Comparison of ENCODE assay signal across 16 cellular contexts in the genomic region with DNA sequence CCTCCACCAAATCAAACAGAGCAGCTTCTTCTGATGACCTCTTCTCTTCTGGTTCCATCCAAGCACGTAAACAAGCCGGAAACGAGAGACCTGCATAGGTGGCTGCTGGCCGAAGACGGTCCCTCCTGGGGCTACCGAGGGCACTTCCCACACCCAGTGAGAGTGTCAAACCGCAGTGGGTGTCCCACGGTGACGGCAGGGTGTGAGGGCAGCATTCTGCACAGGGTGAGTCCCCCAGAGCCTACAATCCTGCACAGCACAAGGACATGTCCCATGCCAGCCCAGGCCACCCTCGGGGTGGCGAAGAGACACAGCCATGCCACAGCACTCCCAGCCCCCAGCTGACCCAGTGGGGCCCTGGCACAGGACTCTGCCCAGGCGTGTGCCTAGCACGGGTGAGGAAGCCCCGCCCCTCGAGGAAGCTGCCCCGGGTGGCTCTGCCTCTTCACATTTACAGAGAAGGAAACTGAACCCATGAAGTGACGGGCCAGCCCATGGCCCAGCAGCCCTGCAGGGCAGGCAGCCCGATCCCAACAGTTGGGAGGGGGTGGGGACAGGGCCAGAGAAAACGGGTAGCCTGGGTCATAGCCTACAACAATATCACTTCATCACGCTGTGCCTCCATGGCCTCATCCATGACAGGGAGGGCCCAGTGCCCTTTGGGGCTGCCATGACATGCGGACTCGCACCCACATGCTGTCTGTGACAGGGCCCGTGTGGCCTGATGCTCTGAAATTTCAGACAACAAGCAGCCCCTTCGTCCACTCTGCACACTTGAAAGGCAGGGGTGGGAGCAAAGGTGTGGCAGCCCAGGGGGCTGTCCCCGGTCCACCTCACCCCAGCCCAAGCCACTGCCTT. TPM values are rescaled to one million over a fixed set of nuclear protein-coding genes. Genes with fewer than 3 reads are reported as not detected.
DNase-seq lines count a peak whose midpoint lies in the region; ATAC-seq and TF ChIP-seq lines count a peak whose summit lies in the region.
"Had no signal": no experiment of that assay in that cellular context is flagged by ENCODE, and none has a peak within 500 bp of the region (broad histone marks: within the 10 kb centered on the region; RNA-seq: fewer than 3 reads in every experiment).

No MANE protein-coding gene starts in this region.

- H3K27me3 ChIP-seq in iPS-15b (ENCODE audit: control insufficient read depth, insufficient read depth, low read length) (no peaks in the 10 kb centered on the region), smooth muscle cell (ENCODE audit: low read depth) (no peaks in the 10 kb centered on the region)
- H3K27me3 ChIP-seq: tibial nerve had no signal

- WGBS in smooth muscle cell (ENCODE audit: low lambda C conversion rate), result 97% methylated on average over 25 of the region's 25 CpGs

- CTCF ChIA-PET in activated CD8-positive, alpha-beta T cell treated with anti-CD3 and anti-CD28 coated beads, Interleukin-2, amount 10 ng/mL, durations not matched to agents 7 days and 5 days (lab: Charles Lee), result interaction anchor here (0.8 to 3.3 kb wide), 4 partner anchors 15 to 94 kb away, joined by 4 to 28 read pairs (median 5); no protein-coding TSS in a partner anchor

- no peaks in the 10 kb centered on the region for H3K27me3 Mint-ChIP-seq in activated T-cell treated with anti-CD3 and anti-CD28 coated beads, Interleukin-2, amount 50 U/mL, for 24 hours
- no peaks in the 10 kb centered on the region for H3K27me3 Mint-ChIP-seq in activated CD8-positive, alpha-beta T cell treated with anti-CD3 and anti-CD28 coated beads, Interleukin-2, amount 10 ng/mL, durations not matched to agents 7 days and 5 days (ENCODE audit: low read depth)

- H3K27ac Mint-ChIP-seq in activated T-cell treated with anti-CD3 and anti-CD28 coated beads, Interleukin-2, amount 50 U/mL, for 24 hours, result peak overlapping the region; percentile 99
- H3K27ac Mint-ChIP-seq in activated CD8-positive, alpha-beta T cell treated with anti-CD3 and anti-CD28 coated beads, Interleukin-2, amount 10 ng/mL, durations not matched to agents 7 days and 5 days, result peak overlapping the region; percentile 96
- H3K27ac Mint-ChIP-seq in stimulated activated effector memory CD8-positive, alpha-beta T cell treated with anti-CD3 and anti-CD28 coated beads, Interleukin-12 subunit alpha, Interleukin-12 subunit beta, amount 100 ng/mL, for 72 hours, result peak overlapping the region; percentile 91

- H3K9me3 Mint-ChIP-seq in activated T-cell treated with anti-CD3 and anti-CD28 coated beads, Interleukin-2, amount 50 U/mL, for 24 hours, result no peaks in the 10 kb centered on the region
- no peaks in the 10 kb centered on the region for H3K9me3 Mint-ChIP-seq in activated CD8-positive, alpha-beta T cell treated with anti-CD3 and anti-CD28 coated beads, Interleukin-2, amount 10 ng/mL, durations not matched to agents 7 days and 5 days (ENCODE audit: insufficient read depth)
- H3K9me3 Mint-ChIP-seq in stimulated activated effector memory CD8-positive, alpha-beta T cell treated with anti-CD3 and anti-CD28 coated beads, Interleukin-12 subunit alpha, Interleukin-12 subunit beta, amount 100 ng/mL, for 72 hours, result no peaks in the 10 kb centered on the region
- H3K9me3 Mint-ChIP-seq: endodermal cell had no signal

- H3K79me2 ChIP-seq in smooth muscle cell (ENCODE audit: low read depth), result no peaks in the 10 kb centered on the region

- H3K9ac ChIP-seq in iPS-15b (ENCODE audit: low read depth, low read length) (peak overlapping the region; percentile 47), smooth muscle cell (ENCODE audit: low read depth) (no peak overlapping the region)

- H4K20me1 ChIP-seq in smooth muscle cell (ENCODE audit: low read depth), result no peaks in the 10 kb centered on the region

- H3K4me1 Mint-ChIP-seq in activated T-cell treated with anti-CD3 and anti-CD28 coated beads, Interleukin-2, amount 50 U/mL, for 24 hours (ENCODE audit: low read depth), result peaks cover 96% of the 10 kb centered on the region
- H3K4me1 Mint-ChIP-seq in activated CD8-positive, alpha-beta T cell treated with anti-CD3 and anti-CD28 coated beads, Interleukin-2, amount 10 ng/mL, durations not matched to agents 7 days and 5 days (ENCODE audit: low read depth), result peaks cover 97% of the 10 kb centered on the region
- H3K4me1 Mint-ChIP-seq in stimulated activated effector memory CD8-positive, alpha-beta T cell treated with anti-CD3 and anti-CD28 coated beads, Interleukin-12 subunit alpha, Interleukin-12 subunit beta, amount 100 ng/mL, for 72 hours, result peaks cover 91% of the 10 kb centered on the region

- TF ChIP-seq CTCF in smooth muscle cell (IDR thresholded peaks at IDR 0.05; ENCODE audit: borderline replicate concordance, insufficient read depth, poor library complexity, severe bottlenecking), result no peak

- POLR2A ChIA-PET in activated CD8-positive, alpha-beta T cell treated with anti-CD3 and anti-CD28 coated beads, Interleukin-2, amount 10 ng/mL, durations not matched to agents 7 days and 5 days (lab: Charles Lee), result interaction anchor here (1.0 to 1.2 kb wide), 2 partner anchors 29 to 35 kb away, joined by 3 read pairs; no protein-coding TSS in a partner anchor

- H3K9me3 ChIP-seq in iPS-15b (ENCODE audit: control insufficient read depth, insufficient read depth, low read length) (no peaks in the 10 kb centered on the region), smooth muscle cell (replicated peaks; ENCODE audit: low read depth) (no peaks in the 10 kb centered on the region)
- H3K9me3 ChIP-seq: tibial nerve had no signal

- H3K27ac ChIP-seq in smooth muscle cell (ENCODE audit: low read depth), result no peak overlapping the region

- H3K4me3 Mint-ChIP-seq in activated T-cell treated with anti-CD3 and anti-CD28 coated beads, Interleukin-2, amount 50 U/mL, for 24 hours, result peak overlapping the region; percentile 66
- peak overlapping the region; percentile 68 for H3K4me3 Mint-ChIP-seq in activated CD8-positive, alpha-beta T cell treated with anti-CD3 and anti-CD28 coated beads, Interleukin-2, amount 10 ng/mL, durations not matched to agents 7 days and 5 days
- peak overlapping the region; percentile 57 for H3K4me3 Mint-ChIP-seq in stimulated activated effector memory CD8-positive, alpha-beta T cell treated with anti-CD3 and anti-CD28 coated beads, Interleukin-12 subunit alpha, Interleukin-12 subunit beta, amount 100 ng/mL, for 72 hours
- H3K4me3 Mint-ChIP-seq: endodermal cell had no signal

- H2AFZ ChIP-seq in smooth muscle cell (ENCODE audit: low read depth), result no peak overlapping the region

- H3K4me1 ChIP-seq in iPS-15b (ENCODE audit: control insufficient read depth, insufficient read depth, low read length), result peaks cover 5% of the 10 kb centered on the region
- no peaks in the 10 kb centered on the region for H3K4me1 ChIP-seq in smooth muscle cell (ENCODE audit: low read depth)

- peaks cover 99% of the 10 kb centered on the region for H3K36me3 Mint-ChIP-seq in activated T-cell treated with anti-CD3 and anti-CD28 coated beads, Interleukin-2, amount 50 U/mL, for 24 hours (ENCODE audit: low read depth)
- peaks cover 86% of the 10 kb centered on the region for H3K36me3 Mint-ChIP-seq in activated CD8-positive, alpha-beta T cell treated with anti-CD3 and anti-CD28 coated beads, Interleukin-2, amount 10 ng/mL, durations not matched to agents 7 days and 5 days (ENCODE audit: low read depth)
- peaks cover 92% of the 10 kb centered on the region for H3K36me3 Mint-ChIP-seq in stimulated activated effector memory CD8-positive, alpha-beta T cell treated with anti-CD3 and anti-CD28 coated beads, Interleukin-12 subunit alpha, Interleukin-12 subunit beta, amount 100 ng/mL, for 72 hours

- H3K4me3 ChIP-seq in iPS-15b (ENCODE audit: low read depth, low read length), result no peak overlapping the region
- no peak overlapping the region for H3K4me3 ChIP-seq in smooth muscle cell
- H3K4me3 ChIP-seq: tibial nerve had no signal

- H3K36me3 ChIP-seq in iPS-15b (ENCODE audit: control insufficient read depth, insufficient read depth, low read length) (peaks cover 19% of the 10 kb centered on the region), smooth muscle cell (ENCODE audit: low read depth) (no peaks in the 10 kb centered on the region)

- H3F3A ChIP-seq in smooth muscle cell (ENCODE audit: low read depth), result no peaks in the 10 kb centered on the region

- no peak for DNase-seq in activated T-cell treated with anti-CD3 and anti-CD28 coated beads, Interleukin-2, amount 50 U/mL, for 24 hours
- DNase-seq in activated T-cell treated with anti-CD3 and anti-CD28 coated beads for 4 hours (no peak), NCI-H2171 treated with DMSO at 0.1 percent for 48 hours (lab: John Stamatoyannopoulos, UW) (no peak), smooth muscle cell (lab: John Stamatoyannopoulos, UW; ENCODE audit: unreplicated experiment) (no peak)
- no peak for DNase-seq in activated CD8-positive, alpha-beta T cell treated with anti-CD3 and anti-CD28 coated beads, Interleukin-2, amount 10 ng/mL, durations not matched to agents 7 days and 5 days
- no peak for DNase-seq in stimulated activated effector memory CD8-positive, alpha-beta T cell treated with anti-CD3 and anti-CD28 coated beads, Interleukin-12 subunit alpha, Interleukin-12 subunit beta, amount 100 ng/mL, for 72 hours (ENCODE audit: low spot score in 2 of 2)
- DNase-seq: activated CD4-positive, alpha-beta T cell treated with anti-CD3 and anti-CD28 coated beads for 1 hour; endodermal cell; GF-D8; NCI-H2029 treated with DMSO at 0.1 percent for 48 hours; NCI-H69; retina; stimulated activated CD4-positive, alpha-beta T cell treated with anti-CD3 and anti-CD28 coated beads, Interleukin-2, amount 100 ng/mL, for 24 hours had no signal

- H3K4me2 ChIP-seq in smooth muscle cell, result no peak overlapping the region

- no peak for ATAC-seq in activated CD8-positive, alpha-beta T cell treated with anti-CD3 and anti-CD28 coated beads, Interleukin-2, amount 10 ng/mL, durations not matched to agents 7 days and 5 days
- ATAC-seq in stimulated activated effector memory CD8-positive, alpha-beta T cell treated with anti-CD3 and anti-CD28 coated beads, Interleukin-12 subunit alpha, Interleukin-12 subunit beta, amount 100 ng/mL, for 72 hours, result no peak
- ATAC-seq in GM21786 (IDR thresholded peaks at IDR 0.05; ENCODE audit: unreplicated experiment), result no peak

RNA-seq across cellular contexts. Expression of gene SEMA4D, which starts 43.2 kb away (rescaled TPM):
- total RNA-seq in activated CD8-positive, alpha-beta T cell treated with anti-CD3 and anti-CD28 coated beads, Interleukin-2, amount 10 ng/mL, durations not matched to agents 7 days and 5 days, result 100 to 1,000 TPM; 314 to 321 TPM
- total RNA-seq in smooth muscle cell, result 2.4 and 2.7 TPM in 2 replicates
- polyA plus RNA-seq in smooth muscle cell, result 0.63 and 3.4 TPM in 2 replicates

Comparison
In these comparisons a context has a peak if more than half of its experiments do, and no peak if none do; other contexts are left out.
1. RNA of gene SEMA4D, which starts 43.2 kb away (total RNA-seq): 314 to 321 TPM in activated CD8-positive, alpha-beta T cell treated with anti-CD3 and anti-CD28 coated beads, Interleukin-2, amount 10 ng/mL, durations not matched to agents 7 days and 5 days; 2.4 to 2.7 TPM in smooth muscle cell; every median in the first group is over 10 times any median in the second.
2. Peak in every context shown above with its lines, with median percentiles within 50 percentile points of each other: H3K27ac Mint-ChIP-seq and H3K4me3 Mint-ChIP-seq.